22 cellular contexts compared by ENCODE assay signal in the genomic region with DNA sequence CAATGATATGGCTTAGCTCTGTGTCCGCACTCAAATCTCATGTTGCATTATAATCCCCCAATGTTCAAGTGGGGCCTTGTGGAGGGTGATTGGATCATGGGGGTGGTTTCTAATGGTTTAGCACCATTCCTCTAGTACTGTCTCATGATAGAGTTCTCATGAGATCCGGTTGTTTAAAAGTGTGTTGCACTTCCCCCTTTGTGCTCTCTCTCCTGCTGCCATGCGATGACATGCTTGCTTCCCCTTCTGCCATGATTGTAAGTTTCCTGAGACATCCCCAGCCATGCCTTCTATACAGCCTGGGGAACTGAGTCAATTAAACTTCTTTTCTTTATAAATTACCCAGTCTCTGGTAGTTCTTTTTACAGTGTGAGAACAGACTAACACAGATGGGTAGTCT.
"Had no signal": no experiment of that assay in that cellular context is flagged by ENCODE, and none has a peak within 500 bp of the region (broad histone marks: within the 10 kb centered on the region; RNA-seq: fewer than 3 reads in every experiment).

No MANE protein-coding gene starts in this region.

- ATAC-seq: activated naive CD4-positive, alpha-beta T cell treated with anti-CD3 and anti-CD28 coated beads, Interleukin-2, amount 50 U/mL, for 72 hours; activated T-cell treated with anti-CD3 and anti-CD28 coated beads, Interleukin-2, amount 50 U/mL, for 72 hours; WTC11 had no signal

- DNase-seq: activated CD4-positive, alpha-beta memory T cell treated with anti-CD3 and anti-CD28 coated beads, Interleukin-2, amount 10 ng/mL, durations not matched to agents 7 days and 5 days; activated CD4-positive, alpha-beta T cell treated with anti-CD3 and anti-CD28 coated beads for 1 hour; activated CD4-positive, alpha-beta T cell treated with anti-CD3 and anti-CD28 coated beads for 4 hours; activated CD4-positive, alpha-beta T cell treated with anti-CD3 and anti-CD28 coated beads, Interleukin-2, amount 10 ng/mL, durations not matched to agents 7 days and 5 days; activated CD4-positive, alpha-beta T cell treated with anti-CD3 and anti-CD28 coated beads, Interleukin-2, amount 50 U/mL, for 4 hours; activated CD8-positive, alpha-beta memory T cell treated with anti-CD3 and anti-CD28 coated beads, Interleukin-2, amount 50 U/mL, for 48 hours; activated gamma-delta T cell; activated naive CD4-positive, alpha-beta T cell; activated naive CD4-positive, alpha-beta T cell treated with anti-CD3 and anti-CD28 coated beads, Interleukin-2, amount 10 ng/mL, durations not matched to agents 7 days and 5 days; activated naive CD8-positive, alpha-beta T cell treated with anti-CD3 and anti-CD28 coated beads, Interleukin-2, amount 10 ng/mL, durations not matched to agents 7 days and 5 days; activated T-cell treated with anti-CD3 and anti-CD28 coated beads for 4 hours; activated T-cell treated with anti-CD3 and anti-CD28 coated beads, Interleukin-2, amount 50 U/mL, for 24 hours; activated T-cell treated with anti-CD3 and anti-CD28 coated beads, Interleukin-2, amount 50 U/mL, for 72 hours; central memory CD4-positive, alpha-beta T cell; cerebellar nuclear complex; colonic mucosa; effector CD8-positive, alpha-beta T cell; foreskin fibroblast; head of caudate nucleus; T-helper 2 cell had no signal
